ENCODE assay signal across 3 cellular contexts in genomic region chr13:39056018-39056417, GRCh38.
TF ChIP-seq lines count a peak whose summit lies in the region.

No MANE protein-coding gene starts in this region.

TF ChIP-seq in WTC11, 78 proteins besides CTCF, POLR2A, EP300 and RAD21:
- TF ChIP-seq ELF4 (CRISPR knock-in tag; IDR thresholded peaks at IDR 0.05; ENCODE audit: low read depth) (no peak), GTF2I (CRISPR knock-in tag; conservative IDR thresholded peaks at IDR 0.05) (0 out of 2 replicates have a peak, but pooled peaks have one; percentile 37)

TF ChIP-seq in H1, 55 proteins besides CTCF, POLR2A, EP300 and RAD21:
- 0 out of 2 replicates have a peak, but pooled peaks have one; percentile 12 for TF ChIP-seq KDM1A (IDR thresholded peaks at IDR 0.05; ENCODE audit: borderline replicate concordance, low read length)
- no peak for TF ChIP-seq TAF1 (IDR thresholded peaks at IDR 0.05; ENCODE audit: low read depth, low read length)

TF ChIP-seq in GM12891, 5 proteins besides CTCF, POLR2A, EP300 and RAD21 (continued from another document):
- no peak for TF ChIP-seq POLR2AphosphoS5 (IDR thresholded peaks at IDR 0.05; ENCODE audit: low read depth, low read length)
- TF ChIP-seq POU2F2 (IDR thresholded peaks at IDR 0.05; ENCODE audit: low read depth, low read length), result no peak
- TF ChIP-seq TAF1 (IDR thresholded peaks at IDR 0.05; ENCODE audit: low read depth, low read length), result no peak
TF ChIP-seq in GM12891: peak in this region for 0.
